ENCODE assay signal across 16 cellular contexts in genomic region chr9:114166103-114166470, GRCh38. TPM values are rescaled to one million over a fixed set of nuclear protein-coding genes. Genes with fewer than 3 reads are reported as not detected.
"Had no signal": no experiment of that assay in that cellular context is flagged by ENCODE, and none has a peak within 500 bp of the region (broad histone marks: within the 10 kb centered on the region; RNA-seq: fewer than 3 reads in every experiment).

No MANE protein-coding gene starts in this region.

- H3K36me3 ChIP-seq: colonic mucosa, gastroesophageal sphincter, heart left ventricle, lower lobe of right lung had no signal

- H3K27ac ChIP-seq: colonic mucosa, dorsolateral prefrontal cortex, esophagus squamous epithelium, gastroesophageal sphincter, heart left ventricle, left lung, lower lobe of right lung had no signal

- ATAC-seq: gastroesophageal sphincter; heart left ventricle; left cardiac atrium; left lung; left ventricle myocardium superior; lower lobe of right lung; naive thymus-derived CD4-positive, alpha-beta T cell had no signal

- FAIRE-seq: islet of Langerhans, keratinocyte had no signal

- H3K9me3 ChIP-seq: colonic mucosa, esophagus squamous epithelium, gastroesophageal sphincter, heart left ventricle, left lung, lower lobe of right lung had no signal

- H3K4me3 ChIP-seq: colonic mucosa, dorsolateral prefrontal cortex, esophagus squamous epithelium, gastroesophageal sphincter, heart left ventricle, left lung, lower lobe of right lung had no signal

- H3K4me1 ChIP-seq: colonic mucosa had no signal

- DNase-seq: colonic mucosa; effector CD4-positive, alpha-beta T cell; effector memory CD4-positive, alpha-beta T cell; esophagus squamous epithelium; foreskin melanocyte; hippocampal formation; left lung; left ventricle myocardium superior; lower lobe of right lung; naive thymus-derived CD4-positive, alpha-beta T cell had no signal

- H3K27me3 ChIP-seq: colonic mucosa, esophagus squamous epithelium, gastroesophageal sphincter, heart left ventricle had no signal

RNA-seq across cellular contexts. Expression of gene COL27A1, which starts 10.8 kb away (rescaled TPM):
- polyA plus RNA-seq: naive thymus-derived CD4-positive, alpha-beta T cell had no signal
